In the genomic region with DNA sequence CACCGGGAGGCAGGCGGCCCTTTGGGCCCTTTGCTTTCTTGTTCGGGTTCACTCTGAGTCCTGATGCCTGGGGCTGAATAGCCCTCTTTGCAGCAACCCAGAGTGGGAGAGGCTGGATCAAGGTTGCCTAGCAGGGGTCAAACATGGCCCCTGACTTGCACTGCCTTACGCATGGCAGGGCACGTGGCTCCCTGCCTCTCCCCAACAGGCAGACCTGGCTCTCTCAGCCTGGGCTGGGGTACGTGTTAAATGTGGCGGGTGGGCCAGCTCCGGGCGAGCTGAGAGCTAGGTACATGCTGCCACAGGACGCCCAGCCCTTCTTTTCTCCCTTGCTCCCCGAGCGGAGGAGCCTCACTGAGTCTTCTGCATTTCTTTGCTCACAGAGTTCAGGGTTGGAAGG, we compare ENCODE assay signal across 2 cellular contexts.
A peak's percentile ranks its signal among the peaks of the same experiment; 100 is the strongest.
TF ChIP-seq lines count a peak whose summit lies in the region.

No MANE protein-coding gene starts in this region.

TF ChIP-seq in H1, 55 proteins besides CTCF, POLR2A, EP300 and RAD21:
- TF ChIP-seq USF2 (IDR thresholded peaks at IDR 0.05; ENCODE audit: low read length) (no peak), TBP (IDR thresholded peaks at IDR 0.05; ENCODE audit: low read depth, low read length) (no peak), YY1 (IDR thresholded peaks at IDR 0.05; ENCODE audit: low read depth, low read length) (peak; percentile 30; the same call in 1 of the 2 replicates), PHF8 (conservative IDR thresholded peaks at IDR 0.05; ENCODE audit: low read depth, low read length) (no peak), BCL11A (IDR thresholded peaks at IDR 0.05; ENCODE audit: low read depth in 2 of 2, low read length in 2 of 2) (no peak), MAX (IDR thresholded peaks at IDR 0.05) (peak; percentile 60; the same call in 1 of the 2 replicates)

TF ChIP-seq in HEK293T, 16 proteins besides CTCF, POLR2A, EP300 and RAD21:
- no peak for TF ChIP-seq SP1 (IDR thresholded peaks at IDR 0.05)
- TF ChIP-seq ARNT (IDR thresholded peaks at IDR 0.05), result no peak
- TF ChIP-seq ELF4 (IDR thresholded peaks at IDR 0.05), result no peak
- TF ChIP-seq, protein P1, sequence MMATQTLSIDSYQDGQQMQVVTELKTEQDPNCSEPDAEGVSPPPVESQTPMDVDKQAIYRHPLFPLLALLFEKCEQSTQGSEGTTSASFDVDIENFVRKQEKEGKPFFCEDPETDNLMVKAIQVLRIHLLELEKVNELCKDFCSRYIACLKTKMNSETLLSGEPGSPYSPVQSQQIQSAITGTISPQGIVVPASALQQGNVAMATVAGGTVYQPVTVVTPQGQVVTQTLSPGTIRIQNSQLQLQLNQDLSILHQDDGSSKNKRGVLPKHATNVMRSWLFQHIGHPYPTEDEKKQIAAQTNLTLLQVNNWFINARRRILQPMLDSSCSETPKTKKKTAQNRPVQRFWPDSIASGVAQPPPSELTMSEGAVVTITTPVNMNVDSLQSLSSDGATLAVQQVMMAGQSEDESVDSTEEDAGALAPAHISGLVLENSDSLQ (IDR thresholded peaks at IDR 0.05), result no peak
- no peak for TF ChIP-seq CTBP1 (IDR thresholded peaks at IDR 0.05; ENCODE audit: borderline replicate concordance)
- no peak for TF ChIP-seq LEF1 (IDR thresholded peaks at IDR 0.05; ENCODE audit: borderline replicate concordance)
- TF ChIP-seq FOXK2 (IDR thresholded peaks at IDR 0.05), result no peak
- TF ChIP-seq L3MBTL2 (conservative IDR thresholded peaks at IDR 0.05), result no peak
- TF ChIP-seq NFRKB (IDR thresholded peaks at IDR 0.05), result no peak
- TF ChIP-seq FOXM1 (IDR thresholded peaks at IDR 0.05; ENCODE audit: borderline replicate concordance), result no peak
- TF ChIP-seq BHLHE40 (IDR thresholded peaks at IDR 0.05; ENCODE audit: borderline replicate concordance), result no peak
- TF ChIP-seq SUZ12 (IDR thresholded peaks at IDR 0.05), result no peak
- no peak for TF ChIP-seq HDGF (IDR thresholded peaks at IDR 0.05; ENCODE audit: borderline replicate concordance)
- TF ChIP-seq TARDBP (IDR thresholded peaks at IDR 0.05), result no peak
- TF ChIP-seq ZNF384 (IDR thresholded peaks at IDR 0.05), result no peak
- TF ChIP-seq FOXA1 (IDR thresholded peaks at IDR 0.05), result no peak
